In genomic region chr2:211454684-211455083, GRCh38 we compare ENCODE assay signal across 13 cellular contexts.
A peak's percentile ranks its signal among the peaks of the same experiment; 100 is the strongest.
DNase-seq lines count a peak whose midpoint lies in the region; TF ChIP-seq lines count a peak whose summit lies in the region.
"Had no signal": no experiment of that assay in that cellular context is flagged by ENCODE, and none has a peak within 500 bp of the region (broad histone marks: within the 10 kb centered on the region; RNA-seq: fewer than 3 reads in every experiment).

No MANE protein-coding gene starts in this region.

- H3K36me3 Mint-ChIP-seq in glutamatergic neuron (ENCODE audit: unreplicated experiment) = no peaks in the 10 kb centered on the region
- H3K36me3 Mint-ChIP-seq: activated naive CD8-positive, alpha-beta T cell had no signal

- H3K27me3 Mint-ChIP-seq in glutamatergic neuron (ENCODE audit: unreplicated experiment) = no peaks in the 10 kb centered on the region
- H3K27me3 Mint-ChIP-seq: activated naive CD8-positive, alpha-beta T cell; T-helper 17 cell had no signal

- peak overlapping the region; percentile 6 for H2AFZ ChIP-seq in neural cell (ENCODE audit: low read depth, low read length)

- no peak overlapping the region for H3K27ac Mint-ChIP-seq in glutamatergic neuron (ENCODE audit: unreplicated experiment)
- H3K27ac Mint-ChIP-seq: activated naive CD8-positive, alpha-beta T cell; T-helper 17 cell had no signal

- no peaks in the 10 kb centered on the region for H4K20me1 ChIP-seq in neural cell (ENCODE audit: insufficient read depth)
- H4K20me1 ChIP-seq: BLaER1 treated with 17β-estradiol and CSF1 and Interleukin-3, amounts not matched to agents 10 nM and 100 nM had no signal

- TF ChIP-seq CTCF in VCaP (conservative IDR thresholded peaks at IDR 0.05) (no peak), neural cell (IDR thresholded peaks at IDR 0.05; ENCODE audit: poor library complexity, severe bottlenecking) (no peak), GM10266 (IDR thresholded peaks at IDR 0.05; ENCODE audit: control insufficient read depth, insufficient read depth, low read depth, missing control alignments) (no peak), glutamatergic neuron (IDR thresholded peaks at IDR 0.05; ENCODE audit: partially characterized antibody, unreplicated experiment) (no peak)

- H3K27me3 ChIP-seq in neural cell (ENCODE audit: insufficient read depth, low read depth, low read length) = no peaks in the 10 kb centered on the region
- H3K27me3 ChIP-seq: BLaER1 treated with 17β-estradiol and CSF1 and Interleukin-3, amounts not matched to agents 10 nM and 100 nM had no signal

- TF ChIP-seq EP300 in neural cell (conservative IDR thresholded peaks at IDR 0.05; ENCODE audit: poor library complexity, severe bottlenecking) = no peak

- TF ChIP-seq RAD21 in neural cell (conservative IDR thresholded peaks at IDR 0.05) = no peak

- H3F3A ChIP-seq in neural cell (ENCODE audit: insufficient read depth, low read length, poor library complexity, severe bottlenecking) = no peaks in the 10 kb centered on the region

- DNase-seq in G401 (ENCODE audit: low spot score) (peak; percentile 86), NCI-H1417 (lab: John Stamatoyannopoulos, UW) (peak in 2 of 3 experiments; percentile 38 to 79), GM10266 (ENCODE audit: extremely low spot score) (no peak), glutamatergic neuron (no peak)
- DNase-seq in NK-92 treated with Interleukin-12 subunit alpha and Interleukin-12 subunit beta, amount 100 ng/mL, for 24 hours (lab: John Stamatoyannopoulos, UW) = no peak
- DNase-seq: activated CD4-positive, CD25-positive, alpha-beta regulatory T cell treated with anti-CD3 and anti-CD28 coated beads, Interleukin-2, amount 50 U/mL, for 72 hours; T-helper 17 cell had no signal

- H3K9me3 Mint-ChIP-seq in glutamatergic neuron (ENCODE audit: unreplicated experiment) = no peaks in the 10 kb centered on the region

- H3K4me3 ChIP-seq in neural cell (ENCODE audit: low read length) = no peak overlapping the region
- H3K4me3 ChIP-seq: BLaER1 treated with 17β-estradiol and CSF1 and Interleukin-3, amounts not matched to agents 10 nM and 100 nM; GM12878; thoracic aorta had no signal

- in situ Hi-C loops in G401 (cut with HindIII; ENCODE audit: low sequenced_read_pairs) = no loop called here

- H3K9me2 ChIP-seq in neural cell (ENCODE audit: insufficient read depth, low read length) = no peaks in the 10 kb centered on the region

- peaks cover 8% of the 10 kb centered on the region for H3K4me1 Mint-ChIP-seq in glutamatergic neuron (ENCODE audit: low read depth, unreplicated experiment)

- no peaks in the 10 kb centered on the region for H3K79me2 ChIP-seq in neural cell (replicated peaks; ENCODE audit: insufficient read depth, low read length)

- H3K9ac ChIP-seq in neural cell (ENCODE audit: low read length) = no peak overlapping the region
- H3K9ac ChIP-seq: BLaER1 treated with 17β-estradiol and CSF1 and Interleukin-3, amounts not matched to agents 10 nM and 100 nM had no signal

- H3K4me3 Mint-ChIP-seq in glutamatergic neuron (ENCODE audit: unreplicated experiment) = no peak overlapping the region
- H3K4me3 Mint-ChIP-seq: activated naive CD8-positive, alpha-beta T cell; T-helper 17 cell had no signal

- no peaks in the 10 kb centered on the region for H3K9me3 ChIP-seq in neural cell (ENCODE audit: low read length)
- H3K9me3 ChIP-seq: BLaER1 treated with 17β-estradiol and CSF1 and Interleukin-3, amounts not matched to agents 10 nM and 100 nM; thoracic aorta had no signal

- no peaks in the 10 kb centered on the region for H3K36me3 ChIP-seq in neural cell (ENCODE audit: insufficient read depth, low read length)
- H3K36me3 ChIP-seq: BLaER1 treated with 17β-estradiol and CSF1 and Interleukin-3, amounts not matched to agents 10 nM and 100 nM; thoracic aorta had no signal

- peak overlapping the region; percentile 34; the same call in 1 of the 2 replicates for H3K27ac ChIP-seq in VCaP
- no peak overlapping the region for H3K27ac ChIP-seq in neural cell (ENCODE audit: low read length)
- H3K27ac ChIP-seq: BLaER1 treated with 17β-estradiol and CSF1 and Interleukin-3, amounts not matched to agents 10 nM and 100 nM; thoracic aorta had no signal

- H3K4me2 ChIP-seq in neural cell (ENCODE audit: low read length) = no peak overlapping the region
- H3K4me2 ChIP-seq: BLaER1 treated with 17β-estradiol and CSF1 and Interleukin-3, amounts not matched to agents 10 nM and 100 nM had no signal

TF ChIP-seq in neural cell, 6 proteins besides CTCF, POLR2A, EP300 and RAD21:
- no peak for TF ChIP-seq MXI1 (conservative IDR thresholded peaks at IDR 0.05; ENCODE audit: poor library complexity, severe bottlenecking)
- no peak for TF ChIP-seq EZH2 (IDR thresholded peaks at IDR 0.05; ENCODE audit: borderline replicate concordance, insufficient read depth, low read length, poor library complexity, severe bottlenecking)
- TF ChIP-seq REST (IDR thresholded peaks at IDR 0.05; ENCODE audit: borderline replicate concordance) = no peak
- TF ChIP-seq POLR2AphosphoS5 (IDR thresholded peaks at IDR 0.05) = no peak
- TF ChIP-seq TAF1 (IDR thresholded peaks at IDR 0.05; ENCODE audit: low read depth) = no peak
- no peak for TF ChIP-seq SMC3 (conservative IDR thresholded peaks at IDR 0.05; ENCODE audit: poor library complexity)

Comparison
In these comparisons a context has a peak if more than half of its experiments do, and no peak if none do; other contexts are left out.
1. DNase-seq: peak in G401 (single experiment) and NCI-H1417 (2 of 3); none in GM10266 (single experiment), glutamatergic neuron (single experiment) and NK-92 treated with Interleukin-12 subunit alpha and Interleukin-12 subunit beta, amount 100 ng/mL, for 24 hours (single experiment).